In the genomic region with DNA sequence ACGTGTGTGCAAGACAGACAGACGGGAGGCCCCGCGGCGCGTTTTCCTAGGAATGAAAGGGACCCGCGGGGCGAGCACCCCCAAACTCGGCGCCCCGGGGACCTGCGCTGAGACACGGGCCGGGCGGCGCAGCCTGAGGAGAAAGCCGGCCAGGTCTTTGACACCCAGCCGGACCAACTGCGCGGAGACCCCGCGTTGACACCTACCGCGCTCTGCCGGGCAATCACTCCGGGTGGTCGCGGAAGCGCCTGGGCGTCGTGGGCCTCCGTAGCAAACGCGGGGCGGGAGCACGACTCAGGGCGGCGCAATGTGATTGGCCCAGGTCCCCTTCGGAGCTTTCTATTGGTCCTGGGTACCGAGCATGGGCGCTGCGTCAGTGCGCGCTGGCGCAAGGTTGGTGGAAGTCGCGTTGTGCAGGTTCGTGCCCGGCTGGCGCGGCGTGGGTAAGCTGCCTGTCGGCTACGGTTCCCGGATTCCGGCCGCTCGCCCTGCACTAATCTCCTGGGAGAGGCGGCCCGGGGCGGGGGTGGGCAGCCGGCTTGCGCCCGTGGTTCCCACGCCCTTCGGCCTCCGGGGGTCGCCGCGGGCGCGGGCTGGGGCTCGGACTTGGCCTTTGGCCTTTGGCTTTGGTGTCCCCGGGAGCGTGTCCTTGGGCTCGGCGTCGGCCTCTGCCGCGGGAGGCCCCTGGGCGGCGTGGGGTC, we compare ENCODE assay signal across 1 cellular context.
TF ChIP-seq lines count a peak whose summit lies in the region.

FASTKD3 (minus strand) TSS at position 259 of the 701 bp plus-strand sequence. CDS start 948 bp downstream, outside the sequence.
MTRR (plus strand) TSS at position 376 of the 701 bp plus-strand sequence. CDS start 1,647 bp downstream, outside the sequence.

TF ChIP-seq in HepG2, 621 proteins besides CTCF, POLR2A, EP300 and RAD21 (continued from another document and continues in another):
- TF ChIP-seq, protein P1, sequence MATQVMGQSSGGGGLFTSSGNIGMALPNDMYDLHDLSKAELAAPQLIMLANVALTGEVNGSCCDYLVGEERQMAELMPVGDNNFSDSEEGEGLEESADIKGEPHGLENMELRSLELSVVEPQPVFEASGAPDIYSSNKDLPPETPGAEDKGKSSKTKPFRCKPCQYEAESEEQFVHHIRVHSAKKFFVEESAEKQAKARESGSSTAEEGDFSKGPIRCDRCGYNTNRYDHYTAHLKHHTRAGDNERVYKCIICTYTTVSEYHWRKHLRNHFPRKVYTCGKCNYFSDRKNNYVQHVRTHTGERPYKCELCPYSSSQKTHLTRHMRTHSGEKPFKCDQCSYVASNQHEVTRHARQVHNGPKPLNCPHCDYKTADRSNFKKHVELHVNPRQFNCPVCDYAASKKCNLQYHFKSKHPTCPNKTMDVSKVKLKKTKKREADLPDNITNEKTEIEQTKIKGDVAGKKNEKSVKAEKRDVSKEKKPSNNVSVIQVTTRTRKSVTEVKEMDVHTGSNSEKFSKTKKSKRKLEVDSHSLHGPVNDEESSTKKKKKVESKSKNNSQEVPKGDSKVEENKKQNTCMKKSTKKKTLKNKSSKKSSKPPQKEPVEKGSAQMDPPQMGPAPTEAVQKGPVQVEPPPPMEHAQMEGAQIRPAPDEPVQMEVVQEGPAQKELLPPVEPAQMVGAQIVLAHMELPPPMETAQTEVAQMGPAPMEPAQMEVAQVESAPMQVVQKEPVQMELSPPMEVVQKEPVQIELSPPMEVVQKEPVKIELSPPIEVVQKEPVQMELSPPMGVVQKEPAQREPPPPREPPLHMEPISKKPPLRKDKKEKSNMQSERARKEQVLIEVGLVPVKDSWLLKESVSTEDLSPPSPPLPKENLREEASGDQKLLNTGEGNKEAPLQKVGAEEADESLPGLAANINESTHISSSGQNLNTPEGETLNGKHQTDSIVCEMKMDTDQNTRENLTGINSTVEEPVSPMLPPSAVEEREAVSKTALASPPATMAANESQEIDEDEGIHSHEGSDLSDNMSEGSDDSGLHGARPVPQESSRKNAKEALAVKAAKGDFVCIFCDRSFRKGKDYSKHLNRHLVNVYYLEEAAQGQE (IDR thresholded peaks at IDR 0.05; ENCODE audit: borderline replicate concordance in 1 of 2, low read depth in 1 of 2, low read length in 2 of 2): no peak
- TF ChIP-seq ZFX (CRISPR knock-in tag; IDR thresholded peaks at IDR 0.05; ENCODE audit: low read depth) (peak; percentile 88), ZNF431 (CRISPR knock-in tag; IDR thresholded peaks at IDR 0.05; ENCODE audit: borderline replicate concordance, low read depth) (no peak), NR2F6 (IDR thresholded peaks at IDR 0.05) (peak; percentile 41; the same call in 1 of the 2 replicates), NR2F6 (CRISPR knock-in tag; IDR thresholded peaks at IDR 0.05) (no peak; the same call in 1 of the 2 replicates), ZNF790 (CRISPR knock-in tag; IDR thresholded peaks at IDR 0.05; ENCODE audit: borderline replicate concordance) (no peak), ZNF3 (CRISPR knock-in tag; IDR thresholded peaks at IDR 0.05) (no peak), BORCS8-MEF2B (CRISPR knock-in tag; IDR thresholded peaks at IDR 0.05) (no peak; the same call in 1 of the 2 replicates), DRAP1 (CRISPR knock-in tag; IDR thresholded peaks at IDR 0.05) (peak; percentile 59; the same call in 1 of the 2 replicates), NR2F1 (CRISPR knock-in tag; IDR thresholded peaks at IDR 0.05) (peak in 1 of 2 experiments; percentile 92; a peak in 2 of 4 replicates), ZNF720 (CRISPR knock-in tag; IDR thresholded peaks at IDR 0.05) (no peak), MEIS2 (CRISPR knock-in tag; IDR thresholded peaks at IDR 0.05) (peak; percentile 47; the same call in 1 of the 2 replicates), SOX5 (CRISPR knock-in tag; IDR thresholded peaks at IDR 0.05; ENCODE audit: borderline replicate concordance) (no peak), DR1 (CRISPR knock-in tag; IDR thresholded peaks at IDR 0.05) (0 out of 2 replicates have a peak, but pooled peaks have one; percentile 50), ZBTB1 (CRISPR knock-in tag; IDR thresholded peaks at IDR 0.05; ENCODE audit: borderline replicate concordance) (no peak), PAXIP1 (CRISPR knock-in tag; conservative IDR thresholded peaks at IDR 0.05) (0 out of 2 replicates have a peak, but pooled peaks have one; percentile 32), ZNF343 (CRISPR knock-in tag; IDR thresholded peaks at IDR 0.05) (0 out of 2 replicates have a peak, but pooled peaks have one; percentile 50), TP53 (CRISPR knock-in tag; conservative IDR thresholded peaks at IDR 0.05) (0 out of 2 replicates have a peak, but pooled peaks have one; percentile 22), ZSCAN20 (CRISPR knock-in tag; IDR thresholded peaks at IDR 0.05; ENCODE audit: borderline replicate concordance) (peak; percentile 36; the same call in 1 of the 2 replicates), KLF6 (CRISPR knock-in tag; IDR thresholded peaks at IDR 0.05) (peak; percentile 80; the same call in 1 of the 2 replicates), ZNF337 (CRISPR knock-in tag; IDR thresholded peaks at IDR 0.05; ENCODE audit: borderline replicate concordance, low read depth) (peak; percentile 78; the same call in 1 of the 2 replicates), NAIF1 (CRISPR knock-in tag; IDR thresholded peaks at IDR 0.05; ENCODE audit: borderline replicate concordance) (peak; percentile 38; the same call in 1 of the 2 replicates), ZNF556 (CRISPR knock-in tag; IDR thresholded peaks at IDR 0.05; ENCODE audit: borderline replicate concordance) (no peak; the same call in 1 of the 2 replicates), KAT8 (CRISPR knock-in tag; IDR thresholded peaks at IDR 0.05) (peak; percentile 81), SIX4 (CRISPR knock-in tag; IDR thresholded peaks at IDR 0.05) (no peak), ZNF501 (CRISPR knock-in tag; IDR thresholded peaks at IDR 0.05) (peak; percentile 69; the same call in 1 of the 2 replicates), TRIM22 (IDR thresholded peaks at IDR 0.05) (no peak), PLSCR1 (CRISPR knock-in tag; IDR thresholded peaks at IDR 0.05; ENCODE audit: borderline replicate concordance) (no peak), ZNF670 (CRISPR knock-in tag; IDR thresholded peaks at IDR 0.05; ENCODE audit: borderline replicate concordance) (peak; percentile 76; the same call in 1 of the 2 replicates), NFIB (CRISPR knock-in tag; IDR thresholded peaks at IDR 0.05; ENCODE audit: borderline replicate concordance) (no peak)
- TF ChIP-seq, protein P2, sequence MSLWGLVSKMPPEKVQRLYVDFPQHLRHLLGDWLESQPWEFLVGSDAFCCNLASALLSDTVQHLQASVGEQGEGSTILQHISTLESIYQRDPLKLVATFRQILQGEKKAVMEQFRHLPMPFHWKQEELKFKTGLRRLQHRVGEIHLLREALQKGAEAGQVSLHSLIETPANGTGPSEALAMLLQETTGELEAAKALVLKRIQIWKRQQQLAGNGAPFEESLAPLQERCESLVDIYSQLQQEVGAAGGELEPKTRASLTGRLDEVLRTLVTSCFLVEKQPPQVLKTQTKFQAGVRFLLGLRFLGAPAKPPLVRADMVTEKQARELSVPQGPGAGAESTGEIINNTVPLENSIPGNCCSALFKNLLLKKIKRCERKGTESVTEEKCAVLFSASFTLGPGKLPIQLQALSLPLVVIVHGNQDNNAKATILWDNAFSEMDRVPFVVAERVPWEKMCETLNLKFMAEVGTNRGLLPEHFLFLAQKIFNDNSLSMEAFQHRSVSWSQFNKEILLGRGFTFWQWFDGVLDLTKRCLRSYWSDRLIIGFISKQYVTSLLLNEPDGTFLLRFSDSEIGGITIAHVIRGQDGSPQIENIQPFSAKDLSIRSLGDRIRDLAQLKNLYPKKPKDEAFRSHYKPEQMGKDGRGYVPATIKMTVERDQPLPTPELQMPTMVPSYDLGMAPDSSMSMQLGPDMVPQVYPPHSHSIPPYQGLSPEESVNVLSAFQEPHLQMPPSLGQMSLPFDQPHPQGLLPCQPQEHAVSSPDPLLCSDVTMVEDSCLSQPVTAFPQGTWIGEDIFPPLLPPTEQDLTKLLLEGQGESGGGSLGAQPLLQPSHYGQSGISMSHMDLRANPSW (CRISPR knock-in tag; IDR thresholded peaks at IDR 0.05; ENCODE audit: borderline replicate concordance): 0 out of 2 replicates have a peak, but pooled peaks have one; percentile 27
- TF ChIP-seq, protein P3, sequence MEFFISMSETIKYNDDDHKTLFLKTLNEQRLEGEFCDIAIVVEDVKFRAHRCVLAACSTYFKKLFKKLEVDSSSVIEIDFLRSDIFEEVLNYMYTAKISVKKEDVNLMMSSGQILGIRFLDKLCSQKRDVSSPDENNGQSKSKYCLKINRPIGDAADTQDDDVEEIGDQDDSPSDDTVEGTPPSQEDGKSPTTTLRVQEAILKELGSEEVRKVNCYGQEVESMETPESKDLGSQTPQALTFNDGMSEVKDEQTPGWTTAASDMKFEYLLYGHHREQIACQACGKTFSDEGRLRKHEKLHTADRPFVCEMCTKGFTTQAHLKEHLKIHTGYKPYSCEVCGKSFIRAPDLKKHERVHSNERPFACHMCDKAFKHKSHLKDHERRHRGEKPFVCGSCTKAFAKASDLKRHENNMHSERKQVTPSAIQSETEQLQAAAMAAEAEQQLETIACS (CRISPR knock-in tag; IDR thresholded peaks at IDR 0.05): no peak
- TF ChIP-seq, protein P4, sequence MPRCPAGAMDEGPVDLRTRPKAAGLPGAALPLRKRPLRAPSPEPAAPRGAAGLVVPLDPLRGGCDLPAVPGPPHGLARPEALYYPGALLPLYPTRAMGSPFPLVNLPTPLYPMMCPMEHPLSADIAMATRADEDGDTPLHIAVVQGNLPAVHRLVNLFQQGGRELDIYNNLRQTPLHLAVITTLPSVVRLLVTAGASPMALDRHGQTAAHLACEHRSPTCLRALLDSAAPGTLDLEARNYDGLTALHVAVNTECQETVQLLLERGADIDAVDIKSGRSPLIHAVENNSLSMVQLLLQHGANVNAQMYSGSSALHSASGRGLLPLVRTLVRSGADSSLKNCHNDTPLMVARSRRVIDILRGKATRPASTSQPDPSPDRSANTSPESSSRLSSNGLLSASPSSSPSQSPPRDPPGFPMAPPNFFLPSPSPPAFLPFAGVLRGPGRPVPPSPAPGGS (CRISPR knock-in tag; IDR thresholded peaks at IDR 0.05): peak; percentile 86
